ENCODE assay signal across 27 cellular contexts in genomic region chr17:73630957-73631595, GRCh38. TPM values are rescaled to one million over a fixed set of nuclear protein-coding genes. Genes with fewer than 3 reads are reported as not detected.
A peak's percentile ranks its signal among the peaks of the same experiment; 100 is the strongest.
DNase-seq lines count a peak whose midpoint lies in the region; ATAC-seq and TF ChIP-seq lines count a peak whose summit lies in the region.
"Had no signal": no experiment of that assay in that cellular context is flagged by ENCODE, and none has a peak within 500 bp of the region (broad histone marks: within the 10 kb centered on the region; RNA-seq: fewer than 3 reads in every experiment).

No MANE protein-coding gene starts in this region.

- H2BK12ac ChIP-seq in trophoblast cell (ENCODE audit: low read length) = no peak overlapping the region

- no peak overlapping the region for H3K4me3 Mint-ChIP-seq in endodermal cell
- H3K4me3 Mint-ChIP-seq: CD4-positive, alpha-beta T cell had no signal

- H4K91ac ChIP-seq in trophoblast cell (ENCODE audit: low read depth, low read length) = no peak overlapping the region

- H3K9ac ChIP-seq in endodermal cell (ENCODE audit: extremely low read depth, low read length, poor library complexity, severe bottlenecking) (no peak overlapping the region), trophoblast cell (ENCODE audit: low read length) (no peak overlapping the region)
- H3K9ac ChIP-seq: GM23248 had no signal

- H4K8ac ChIP-seq in trophoblast cell (ENCODE audit: low read depth, low read length) = no peak overlapping the region

- H3K9me3 Mint-ChIP-seq in endodermal cell = no peaks in the 10 kb centered on the region
- H3K9me3 Mint-ChIP-seq: CD4-positive, alpha-beta T cell had no signal

- H3K4me1 Mint-ChIP-seq in endodermal cell = peaks cover 10% of the 10 kb centered on the region

- ATAC-seq in upper lobe of right lung (peak; percentile 25), GM21576 (IDR thresholded peaks at IDR 0.05; ENCODE audit: unreplicated experiment) (no peak)
- ATAC-seq: GM12878, HepG2, K562, SK-N-SH treated with all-trans-retinoic acid at 6 μM for 48 hours had no signal

- 91% methylated on average over 15 to 19 of the region's 19 CpGs for WGBS in endodermal cell (ENCODE audit: insufficient coverage in 1 of 2, insufficient read length in 1 of 2), 2 experiments
- WGBS in trophoblast cell (ENCODE audit: extremely low coverage, insufficient coverage, insufficient read length) = no CpG with 5 or more reads among the region's 19 CpGs

- H3K4me2 ChIP-seq in trophoblast cell (ENCODE audit: low read length) = no peak overlapping the region
- H3K4me2 ChIP-seq: PC-9 had no signal

- H3K27ac Mint-ChIP-seq in endodermal cell = no peak overlapping the region
- H3K27ac Mint-ChIP-seq: CD4-positive, alpha-beta T cell had no signal

- no peaks in the 10 kb centered on the region for H3K27me3 ChIP-seq in endodermal cell (ENCODE audit: control insufficient read depth, insufficient read depth, low read length, poor library complexity, severe bottlenecking)
- no peaks in the 10 kb centered on the region for H3K27me3 ChIP-seq in trophoblast cell (ENCODE audit: insufficient read depth, low read length)
- no peaks in the 10 kb centered on the region for H3K27me3 ChIP-seq in upper lobe of right lung
- H3K27me3 ChIP-seq: BE2C, MG63 had no signal

- intact Hi-C loops in upper lobe of right lung (cut with DNase I) = no loop called here

- H3K36me3 ChIP-seq in endodermal cell (ENCODE audit: control insufficient read depth, insufficient read depth, low read length) (no peaks in the 10 kb centered on the region), trophoblast cell (ENCODE audit: control insufficient read depth in 1 of 2, insufficient read depth in 2 of 2, low read length in 2 of 2) (no peaks in the 10 kb centered on the region), upper lobe of right lung (no peaks in the 10 kb centered on the region)
- H3K36me3 ChIP-seq: BE2C, HAP-1, MG63 had no signal

- H2BK120ac ChIP-seq in trophoblast cell (ENCODE audit: insufficient read depth, low read length, poor library complexity) = no peak overlapping the region

- no peak for TF ChIP-seq CTCF in endodermal cell (conservative IDR thresholded peaks at IDR 0.05)
- TF ChIP-seq CTCF in upper lobe of right lung (IDR thresholded peaks at IDR 0.05) = no peak

- H3K27ac ChIP-seq in endodermal cell (ENCODE audit: low read depth, low read length) = peak overlapping the region; percentile 5
- no peak overlapping the region for H3K27ac ChIP-seq in trophoblast cell (ENCODE audit: low read depth, low read length)
- no peak overlapping the region for H3K27ac ChIP-seq in upper lobe of right lung
- H3K27ac ChIP-seq: GM23248, PC-9 had no signal

- H3K18ac ChIP-seq in trophoblast cell (ENCODE audit: low read length) = peak overlapping the region; percentile 2

- no peak overlapping the region for H2AFZ ChIP-seq in trophoblast cell (ENCODE audit: insufficient read depth, low read length, poor library complexity)
- H2AFZ ChIP-seq: GM23248, PC-9 had no signal

- no peak overlapping the region for H3K4ac ChIP-seq in trophoblast cell (ENCODE audit: low read depth, low read length)

- no peak overlapping the region for H3K14ac ChIP-seq in trophoblast cell (ENCODE audit: low read length)

- no peak overlapping the region for H3K23ac ChIP-seq in trophoblast cell (ENCODE audit: low read length)

- H3K27me3 Mint-ChIP-seq in endodermal cell (ENCODE audit: insufficient read depth) = peaks cover 12% of the 10 kb centered on the region
- H3K27me3 Mint-ChIP-seq: CD4-positive, alpha-beta T cell had no signal

- no peaks in the 10 kb centered on the region for H3K36me3 Mint-ChIP-seq in endodermal cell (ENCODE audit: low read depth)

- H2BK5ac ChIP-seq in trophoblast cell (ENCODE audit: low read depth, low read length, poor library complexity) = no peak overlapping the region

- H3K79me1 ChIP-seq in trophoblast cell (ENCODE audit: low read length) = peaks cover 7% of the 10 kb centered on the region

- DNase-seq in COR-L47 (lab: John Stamatoyannopoulos, UW) = peak; percentile 78
- no peak for DNase-seq in endodermal cell
- DNase-seq in trophoblast cell = no peak
- peak; percentile 44 for DNase-seq in upper lobe of right lung
- DNase-seq in activated CD8-positive, alpha-beta memory T cell treated with anti-CD3 and anti-CD28 coated beads, Interleukin-2, amount 50 U/mL, for 4 hours = no peak
- DNase-seq in UCSD-AML1 (lab: John Stamatoyannopoulos, UW; ENCODE audit: unreplicated experiment) = no peak
- DNase-seq: BE2C; Caco-2; CD4-positive, alpha-beta T cell; DMS 273 treated with DMSO at 0.1 percent for 48 hours; DMS79 treated with DMSO at 0.1 percent for 48 hours; GM23248; MG63; NCI-H1417; NCI-H1694 treated with DMSO at 0.1 percent for 48 hours; NCI-H446 treated with DMSO at 0.1 percent for 48 hours; NCI-H526 treated with DMSO at 0.1 percent for 48 hours; PC-9; RPMI8226 had no signal

- H3K4me1 ChIP-seq in endodermal cell (ENCODE audit: control insufficient read depth, insufficient read depth, low read length) (peaks cover 3% of the 10 kb centered on the region), trophoblast cell (ENCODE audit: control insufficient read depth in 1 of 2, insufficient read depth in 2 of 2, low read length in 2 of 2) (peaks cover 23 to 29% of the 10 kb centered on the region in 2 experiments), upper lobe of right lung (no peaks in the 10 kb centered on the region)
- H3K4me1 ChIP-seq: BE2C, HAP-1 had no signal

- no peaks in the 10 kb centered on the region for H3K9me3 ChIP-seq in endodermal cell (ENCODE audit: control insufficient read depth, low read length)
- H3K9me3 ChIP-seq in trophoblast cell (ENCODE audit: insufficient read depth, low read depth, low read length) = no peaks in the 10 kb centered on the region
- no peaks in the 10 kb centered on the region for H3K9me3 ChIP-seq in upper lobe of right lung
- H3K9me3 ChIP-seq: BE2C, Caco-2, HAP-1, MG63 had no signal

- no peaks in the 10 kb centered on the region for H3K79me2 ChIP-seq in trophoblast cell (ENCODE audit: control insufficient read depth, insufficient read depth, low read length, poor library complexity)

- H4K12ac ChIP-seq in trophoblast cell (ENCODE audit: low read depth, low read length) = no peak overlapping the region

- no peak overlapping the region for H3K4me3 ChIP-seq in endodermal cell (ENCODE audit: low read length)
- H3K4me3 ChIP-seq in trophoblast cell (ENCODE audit: low read depth, low read length) = no peak overlapping the region
- H3K4me3 ChIP-seq in upper lobe of right lung = no peak overlapping the region
- H3K4me3 ChIP-seq: GM12878, GM23248, HAP-1, K562, MG63, PC-9 had no signal

- no peak overlapping the region for H2AK5ac ChIP-seq in trophoblast cell (ENCODE audit: low read length)

RNA-seq across cellular contexts. Expression of gene SDK2, which starts 13.2 kb away (rescaled TPM):
- total RNA-seq in endodermal cell (1 to 10 TPM; 5.9 to 7.0 TPM), upper lobe of right lung (2.3 TPM)
- 44.6 TPM for polyA plus RNA-seq in endodermal cell (2013, experiment 1 of 2)
- 44.2 TPM for polyA plus RNA-seq in endodermal cell (2013, experiment 2 of 2)
- polyA plus RNA-seq in trophoblast cell (2013) = 11.1 and 12.0 TPM in 2 replicates
- total RNA-seq: HepG2, HT-29, LHCN-M2 had no signal
- polyA plus RNA-seq: HepG2, K562 had no signal

Comparison
In these comparisons a context has a peak if more than half of its experiments do, and no peak if none do; other contexts are left out.
1. DNase-seq: peak in COR-L47 (single experiment) and upper lobe of right lung (single experiment); none in endodermal cell (single experiment), trophoblast cell (0 of 2), activated CD8-positive, alpha-beta memory T cell treated with anti-CD3 and anti-CD28 coated beads, Interleukin-2, amount 50 U/mL, for 4 hours (single experiment) and UCSD-AML1 (single experiment).